25 cellular contexts compared by ENCODE assay signal in genomic region chr1:12626888-12627287, GRCh38. TPM values are rescaled to one million over a fixed set of nuclear protein-coding genes. Genes with fewer than 3 reads are reported as not detected.
"Had no signal": no experiment of that assay in that cellular context is flagged by ENCODE, and none has a peak within 500 bp of the region (broad histone marks: within the 10 kb centered on the region; RNA-seq: fewer than 3 reads in every experiment).

No MANE protein-coding gene starts in this region.

- DNase-seq: activated CD4-positive, alpha-beta T cell treated with anti-CD3 and anti-CD28 coated beads, Interleukin-2, amount 50 U/mL, for 4 hours; activated CD8-positive, alpha-beta memory T cell treated with anti-CD3 and anti-CD28 coated beads for 24 hours; activated CD8-positive, alpha-beta memory T cell treated with anti-CD3 and anti-CD28 coated beads, Interleukin-2, amount 50 U/mL, for 4 hours; activated naive CD4-positive, alpha-beta T cell; activated T-cell treated with anti-CD3 and anti-CD28 coated beads, Interleukin-2, amount 50 U/mL, for 24 hours; adrenal gland; colonic mucosa; heart left ventricle; occipital lobe; small intestine; stimulated activated CD4-positive, alpha-beta T cell treated with anti-CD3 and anti-CD28 coated beads, Interleukin-2, amount 100 ng/mL, for 24 hours; stimulated activated naive CD8-positive, alpha-beta T cell treated with anti-CD3 and anti-CD28 coated beads, Interleukin-15, amount 100 ng/mL, for 72 hours had no signal

- H3K36me3 ChIP-seq: adrenal gland, colonic mucosa, heart left ventricle, tibial nerve, WERI-Rb-1 had no signal

- H3K4me3 Mint-ChIP-seq: activated naive CD8-positive, alpha-beta T cell; activated T-cell treated with anti-CD3 and anti-CD28 coated beads, Interleukin-2, amount 50 U/mL, for 24 hours; neural crest cell; stimulated activated effector memory CD8-positive, alpha-beta T cell treated with anti-CD3 and anti-CD28 coated beads, Interleukin-12 subunit alpha, Interleukin-12 subunit beta, amount 100 ng/mL, for 72 hours; stimulated activated naive CD8-positive, alpha-beta T cell treated with anti-CD3 and anti-CD28 coated beads, Interleukin-15, amount 100 ng/mL, for 72 hours had no signal

- H3K36me3 Mint-ChIP-seq: activated naive CD8-positive, alpha-beta T cell; stimulated activated effector memory CD8-positive, alpha-beta T cell treated with anti-CD3 and anti-CD28 coated beads, Interleukin-12 subunit alpha, Interleukin-12 subunit beta, amount 100 ng/mL, for 72 hours had no signal

- H3K4me3 ChIP-seq: adrenal gland, colonic mucosa, heart left ventricle, tibial nerve had no signal

- ATAC-seq: heart left ventricle; sciatic nerve; stimulated activated effector memory CD8-positive, alpha-beta T cell treated with anti-CD3 and anti-CD28 coated beads, Interleukin-12 subunit alpha, Interleukin-12 subunit beta, amount 100 ng/mL, for 72 hours; stimulated activated naive CD8-positive, alpha-beta T cell treated with anti-CD3 and anti-CD28 coated beads, Interleukin-15, amount 100 ng/mL, for 72 hours had no signal

- H3K27me3 Mint-ChIP-seq: activated naive CD8-positive, alpha-beta T cell; activated T-cell treated with anti-CD3 and anti-CD28 coated beads, Interleukin-2, amount 50 U/mL, for 24 hours had no signal

- H3K27me3 ChIP-seq: adrenal gland, colonic mucosa, heart left ventricle, tibial nerve had no signal

- H3K27ac Mint-ChIP-seq: activated naive CD8-positive, alpha-beta T cell; activated T-cell treated with anti-CD3 and anti-CD28 coated beads, Interleukin-2, amount 50 U/mL, for 24 hours; activated T-helper 2 cell treated with anti-CD3 and anti-CD28 coated beads, Interferon-gamma antibody, Interleukin-2, Interleukin-4, amounts not matched to agents 10 μg/mL and 5 μg/mL and 100 μg/mL, durations not matched to agents 14 hours and 24 hours and 36 hours; stimulated activated effector memory CD8-positive, alpha-beta T cell treated with anti-CD3 and anti-CD28 coated beads, Interleukin-12 subunit alpha, Interleukin-12 subunit beta, amount 100 ng/mL, for 72 hours; stimulated activated naive CD8-positive, alpha-beta T cell treated with anti-CD3 and anti-CD28 coated beads, Interleukin-15, amount 100 ng/mL, for 72 hours had no signal

- H3K9me3 Mint-ChIP-seq: activated T-cell treated with anti-CD3 and anti-CD28 coated beads, Interleukin-2, amount 50 U/mL, for 24 hours; activated T-helper 2 cell treated with anti-CD3 and anti-CD28 coated beads, Interferon-gamma antibody, Interleukin-2, Interleukin-4, amounts not matched to agents 10 μg/mL and 5 μg/mL and 100 μg/mL, durations not matched to agents 14 hours and 24 hours and 36 hours; neural crest cell; stimulated activated effector memory CD8-positive, alpha-beta T cell treated with anti-CD3 and anti-CD28 coated beads, Interleukin-12 subunit alpha, Interleukin-12 subunit beta, amount 100 ng/mL, for 72 hours; stimulated activated naive CD8-positive, alpha-beta T cell treated with anti-CD3 and anti-CD28 coated beads, Interleukin-15, amount 100 ng/mL, for 72 hours had no signal

- H3K4me1 ChIP-seq: colonic mucosa had no signal

- H3K9me3 ChIP-seq: adrenal gland, colonic mucosa, heart left ventricle, tibial nerve had no signal

RNA-seq across cellular contexts. Expression of gene DHRS3, which starts 8.9 kb away (rescaled TPM):
- total RNA-seq: myocyte had no signal

RNA-seq across cellular contexts. Expression of gene AADACL4, which starts 17.0 kb away (rescaled TPM):
- total RNA-seq: activated T-helper 2 cell treated with anti-CD3 and anti-CD28 coated beads, Interferon-gamma antibody, Interleukin-2, Interleukin-4, amounts not matched to agents 10 μg/mL and 5 μg/mL and 100 μg/mL, durations not matched to agents 14 hours and 24 hours and 36 hours; adrenal gland; bronchial epithelial cell; colonic mucosa; epithelial cell of proximal tubule; heart left ventricle; liver; mononuclear cell; myocyte; neural crest cell; occipital lobe; sciatic nerve; T-helper 2 cell treated with Interferon-gamma antibody and Interleukin-4, amounts not matched to agents 100 ng/mL and 5 ng/mL, for 36 hours; tibial nerve had no signal
- polyA plus RNA-seq: heart left ventricle, liver, small intestine had no signal
